Comparison of ENCODE assay signal across 16 cellular contexts in genomic region chr1:18962121-18962721, GRCh38. TPM values are rescaled to one million over a fixed set of nuclear protein-coding genes. Genes with fewer than 3 reads are reported as not detected.
DNase-seq lines count a peak whose midpoint lies in the region; ATAC-seq and TF ChIP-seq lines count a peak whose summit lies in the region.
"Had no signal": no experiment of that assay in that cellular context is flagged by ENCODE, and none has a peak within 500 bp of the region (broad histone marks: within the 10 kb centered on the region; RNA-seq: fewer than 3 reads in every experiment).

No MANE protein-coding gene starts in this region.

- CTCF ChIA-PET in activated naive CD4-positive, alpha-beta T cell treated with anti-CD3 and anti-CD28 coated beads for 36 hours (lab: Charles Lee): interaction anchor here (1.1 to 1.6 kb wide), 3 partner anchors 9 to 55 kb away, joined by 3 to 4 read pairs (median 4); no protein-coding TSS in a partner anchor

- no peak for TF ChIP-seq POLR2A in esophagus muscularis mucosa (IDR thresholded peaks at IDR 0.05; ENCODE audit: low read depth)

- no peak overlapping the region for H3K27ac Mint-ChIP-seq in activated naive CD8-positive, alpha-beta T cell treated with anti-CD3 and anti-CD28 coated beads, Interleukin-2, amount 10 ng/mL, durations not matched to agents 7 days and 5 days
- no peak overlapping the region for H3K27ac Mint-ChIP-seq in activated naive CD8-positive, alpha-beta T cell treated with anti-CD3 and anti-CD28 coated beads for 36 hours
- no peak overlapping the region for H3K27ac Mint-ChIP-seq in activated naive CD4-positive, alpha-beta T cell treated with anti-CD3 and anti-CD28 coated beads for 36 hours
- H3K27ac Mint-ChIP-seq: WTC11 had no signal

- TF ChIP-seq EP300 in esophagus muscularis mucosa (IDR thresholded peaks at IDR 0.05): no peak

- H3K36me3 Mint-ChIP-seq in activated naive CD8-positive, alpha-beta T cell treated with anti-CD3 and anti-CD28 coated beads, Interleukin-2, amount 10 ng/mL, durations not matched to agents 7 days and 5 days: no peaks in the 10 kb centered on the region
- no peaks in the 10 kb centered on the region for H3K36me3 Mint-ChIP-seq in activated naive CD8-positive, alpha-beta T cell treated with anti-CD3 and anti-CD28 coated beads for 36 hours
- H3K36me3 Mint-ChIP-seq in activated naive CD4-positive, alpha-beta T cell treated with anti-CD3 and anti-CD28 coated beads for 36 hours (ENCODE audit: low read depth): no peaks in the 10 kb centered on the region
- H3K36me3 Mint-ChIP-seq: WTC11 had no signal

- H3K9me3 Mint-ChIP-seq in activated naive CD8-positive, alpha-beta T cell treated with anti-CD3 and anti-CD28 coated beads, Interleukin-2, amount 10 ng/mL, durations not matched to agents 7 days and 5 days: no peaks in the 10 kb centered on the region
- no peaks in the 10 kb centered on the region for H3K9me3 Mint-ChIP-seq in activated naive CD8-positive, alpha-beta T cell treated with anti-CD3 and anti-CD28 coated beads for 36 hours
- H3K9me3 Mint-ChIP-seq in activated naive CD4-positive, alpha-beta T cell treated with anti-CD3 and anti-CD28 coated beads for 36 hours: no peaks in the 10 kb centered on the region
- H3K9me3 Mint-ChIP-seq: neural crest cell, WTC11 had no signal

- H3K9me3 ChIP-seq in esophagus muscularis mucosa: no peaks in the 10 kb centered on the region
- H3K9me3 ChIP-seq in muscle layer of colon (ENCODE audit: low read length): no peaks in the 10 kb centered on the region
- no peaks in the 10 kb centered on the region for H3K9me3 ChIP-seq in upper lobe of right lung
- H3K9me3 ChIP-seq: adrenal gland had no signal

- H3K4me3 Mint-ChIP-seq in activated naive CD8-positive, alpha-beta T cell treated with anti-CD3 and anti-CD28 coated beads, Interleukin-2, amount 10 ng/mL, durations not matched to agents 7 days and 5 days: no peak overlapping the region
- no peak overlapping the region for H3K4me3 Mint-ChIP-seq in activated naive CD8-positive, alpha-beta T cell treated with anti-CD3 and anti-CD28 coated beads for 36 hours
- no peak overlapping the region for H3K4me3 Mint-ChIP-seq in activated naive CD4-positive, alpha-beta T cell treated with anti-CD3 and anti-CD28 coated beads for 36 hours
- H3K4me3 Mint-ChIP-seq: neural crest cell, WTC11 had no signal

- H3K9ac ChIP-seq in muscle layer of colon (ENCODE audit: low read length): no peak overlapping the region

- intact Hi-C loops in esophagus muscularis mucosa (cut with DNase I) (no loop called here), upper lobe of right lung (cut with DNase I) (no loop called here)
- intact Hi-C loops in activated naive CD4-positive, alpha-beta T cell treated with anti-CD3 and anti-CD28 coated beads for 36 hours (cut with micrococcal nuclease): no loop called here

- H3K4me3 ChIP-seq in esophagus muscularis mucosa: no peak overlapping the region
- no peak overlapping the region for H3K4me3 ChIP-seq in muscle layer of colon (ENCODE audit: low read depth in 1 of 2, low read length in 2 of 2)
- H3K4me3 ChIP-seq in upper lobe of right lung: no peak overlapping the region
- H3K4me3 ChIP-seq: adrenal gland had no signal

- POLR2A ChIA-PET in activated naive CD8-positive, alpha-beta T cell treated with anti-CD3 and anti-CD28 coated beads, Interleukin-2, amount 10 ng/mL, durations not matched to agents 7 days and 5 days (lab: Charles Lee): interaction anchor here (0.7 kb wide), 1 partner anchor 34 kb away, joined by 4 read pairs; no protein-coding TSS in a partner anchor

- ATAC-seq in activated naive CD8-positive, alpha-beta T cell treated with anti-CD3 and anti-CD28 coated beads, Interleukin-2, amount 10 ng/mL, durations not matched to agents 7 days and 5 days (ENCODE audit: low read depth): no peak
- ATAC-seq in upper lobe of right lung: peak; percentile 14
- ATAC-seq: SK-N-SH treated with all-trans-retinoic acid at 6 μM for 48 hours, WTC11 had no signal

- H3K36me3 ChIP-seq in esophagus muscularis mucosa (no peaks in the 10 kb centered on the region), muscle layer of colon (ENCODE audit: insufficient read depth, low read length) (no peaks in the 10 kb centered on the region), upper lobe of right lung (no peaks in the 10 kb centered on the region)
- H3K36me3 ChIP-seq: adrenal gland had no signal

- peak overlapping the region; percentile 63 to 78 (median 72) for H3K27ac ChIP-seq in esophagus muscularis mucosa (replicated peaks in 1 of 4)
- H3K27ac ChIP-seq in muscle layer of colon (ENCODE audit: low read depth, low read length): peak overlapping the region; percentile 1
- H3K27ac ChIP-seq in upper lobe of right lung: no peak overlapping the region

- DNase-seq in activated naive CD8-positive, alpha-beta T cell treated with anti-CD3 and anti-CD28 coated beads, Interleukin-2, amount 10 ng/mL, durations not matched to agents 7 days and 5 days: peak; percentile 5
- no peak for DNase-seq in activated naive CD8-positive, alpha-beta T cell treated with anti-CD3 and anti-CD28 coated beads for 36 hours
- no peak for DNase-seq in esophagus muscularis mucosa (ENCODE audit: extremely low spot score)
- DNase-seq in upper lobe of right lung: peak; percentile 32
- no peak for DNase-seq in middle frontal gyrus (ENCODE audit: extremely low spot score, low spot score)
- DNase-seq in NCI-H2029 (lab: John Stamatoyannopoulos, UW): no peak
- no peak for DNase-seq in activated naive CD4-positive, alpha-beta T cell treated with anti-CD3 and anti-CD28 coated beads for 36 hours
- DNase-seq: ACHN, kidney glomerular epithelial cell, NCI-H1092, NCI-H2171 had no signal

- H3K27me3 Mint-ChIP-seq in activated naive CD8-positive, alpha-beta T cell treated with anti-CD3 and anti-CD28 coated beads, Interleukin-2, amount 10 ng/mL, durations not matched to agents 7 days and 5 days: peaks cover 39% of the 10 kb centered on the region
- peaks cover 5% of the 10 kb centered on the region for H3K27me3 Mint-ChIP-seq in activated naive CD8-positive, alpha-beta T cell treated with anti-CD3 and anti-CD28 coated beads for 36 hours
- no peaks in the 10 kb centered on the region for H3K27me3 Mint-ChIP-seq in activated naive CD4-positive, alpha-beta T cell treated with anti-CD3 and anti-CD28 coated beads for 36 hours (ENCODE audit: low read depth)

- 45% methylated on average over 6 of the region's 9 CpGs for WGBS in esophagus muscularis mucosa

- H3K4me1 ChIP-seq in esophagus muscularis mucosa (peaks cover 2 to 20% (median 19%) of the 10 kb centered on the region in 4 donors), muscle layer of colon (ENCODE audit: insufficient read depth, low read length) (no peaks in the 10 kb centered on the region), upper lobe of right lung (peaks cover 10% of the 10 kb centered on the region)
- H3K4me1 ChIP-seq: adrenal gland had no signal

- no peaks in the 10 kb centered on the region for H3K27me3 ChIP-seq in esophagus muscularis mucosa
- H3K27me3 ChIP-seq in muscle layer of colon (ENCODE audit: control insufficient read depth in 1 of 2, insufficient read depth in 2 of 2, low read length in 2 of 2): no peaks in the 10 kb centered on the region
- H3K27me3 ChIP-seq in upper lobe of right lung: no peaks in the 10 kb centered on the region
- H3K27me3 ChIP-seq: adrenal gland had no signal

- TF ChIP-seq CTCF in esophagus muscularis mucosa (IDR thresholded peaks at IDR 0.05) (no peak), upper lobe of right lung (IDR thresholded peaks at IDR 0.05) (no peak)

- peaks cover 12% of the 10 kb centered on the region for H3K4me1 Mint-ChIP-seq in activated naive CD8-positive, alpha-beta T cell treated with anti-CD3 and anti-CD28 coated beads, Interleukin-2, amount 10 ng/mL, durations not matched to agents 7 days and 5 days
- H3K4me1 Mint-ChIP-seq in activated naive CD8-positive, alpha-beta T cell treated with anti-CD3 and anti-CD28 coated beads for 36 hours: peaks cover 23% of the 10 kb centered on the region
- peaks cover 23% of the 10 kb centered on the region for H3K4me1 Mint-ChIP-seq in activated naive CD4-positive, alpha-beta T cell treated with anti-CD3 and anti-CD28 coated beads for 36 hours (ENCODE audit: low read depth)

RNA-seq across cellular contexts. Expression of gene IFFO2, which starts 5.7 kb away (rescaled TPM):
- total RNA-seq in activated naive CD8-positive, alpha-beta T cell treated with anti-CD3 and anti-CD28 coated beads, Interleukin-2, amount 10 ng/mL, durations not matched to agents 7 days and 5 days: 10 to 100 TPM; 21.6 to 21.8 TPM
- total RNA-seq in activated naive CD8-positive, alpha-beta T cell treated with anti-CD3 and anti-CD28 coated beads for 36 hours: 10 to 100 TPM; 21.4 to 21.7 TPM
- 10 to 100 TPM in 3 of 4 donors, 1 to 10 TPM in 1; 9.6 to 40.3 (median 16.3) TPM for total RNA-seq in esophagus muscularis mucosa
- total RNA-seq in upper lobe of right lung: 15.4 TPM
- total RNA-seq in activated naive CD4-positive, alpha-beta T cell treated with anti-CD3 and anti-CD28 coated beads for 36 hours: 10 to 100 TPM; 24.9 to 27.0 TPM

RNA-seq across cellular contexts. Expression of gene ALDH4A1, which starts 59.9 kb away (rescaled TPM):
- 1 to 10 TPM; 2.5 to 3.3 TPM for total RNA-seq in activated naive CD8-positive, alpha-beta T cell treated with anti-CD3 and anti-CD28 coated beads, Interleukin-2, amount 10 ng/mL, durations not matched to agents 7 days and 5 days
- 1 to 10 TPM; 3.9 to 4.7 TPM for total RNA-seq in activated naive CD8-positive, alpha-beta T cell treated with anti-CD3 and anti-CD28 coated beads for 36 hours
- 10 to 100 TPM; 25.1 to 29.5 (median 27.2) TPM for total RNA-seq in esophagus muscularis mucosa
- total RNA-seq in upper lobe of right lung: 11.8 TPM
- 10 to 100 TPM; 11.6 to 12.5 TPM for total RNA-seq in activated naive CD4-positive, alpha-beta T cell treated with anti-CD3 and anti-CD28 coated beads for 36 hours

Comparison
In these comparisons a context has a peak if more than half of its experiments do, and no peak if none do; other contexts are left out.
1. DNase-seq: peak in activated naive CD8-positive, alpha-beta T cell treated with anti-CD3 and anti-CD28 coated beads, Interleukin-2, amount 10 ng/mL, durations not matched to agents 7 days and 5 days (single experiment) and upper lobe of right lung (single experiment); none in activated naive CD8-positive, alpha-beta T cell treated with anti-CD3 and anti-CD28 coated beads for 36 hours (single experiment), esophagus muscularis mucosa (single experiment), middle frontal gyrus (single experiment), NCI-H2029 (single experiment) and activated naive CD4-positive, alpha-beta T cell treated with anti-CD3 and anti-CD28 coated beads for 36 hours (single experiment).